8 cellular contexts compared by ENCODE assay signal in genomic region chr19:47156861-47157454, GRCh38. TPM values are rescaled to one million over a fixed set of nuclear protein-coding genes. Genes with fewer than 3 reads are reported as not detected.
DNase-seq lines count a peak whose midpoint lies in the region; FAIRE-seq and TF ChIP-seq lines count a peak whose summit lies in the region.

No MANE protein-coding gene starts in this region.

- POLR2A ChIA-PET in activated CD4-positive, alpha-beta memory T cell treated with anti-CD3 and anti-CD28 coated beads for 36 hours (lab: Charles Lee) = interaction anchor here (0.8 to 3.4 kb wide), 8 partner anchors 11 to 87 kb away, joined by 3 to 22 read pairs (median 6); partner anchors contain the start of gene ZC3H4

- no peak overlapping the region for H3K4me2 ChIP-seq in keratinocyte (ENCODE audit: control insufficient read depth, extremely low read depth, insufficient read depth, low read depth, low read length)

- FAIRE-seq in keratinocyte (lab: Jason Lieb, UNC) = peak; percentile 46

- H3K4me3 Mint-ChIP-seq in activated CD4-positive, alpha-beta memory T cell treated with anti-CD3 and anti-CD28 coated beads for 36 hours = no peak overlapping the region

- H3K36me3 Mint-ChIP-seq in activated CD4-positive, alpha-beta memory T cell treated with anti-CD3 and anti-CD28 coated beads for 36 hours = peaks cover 57% of the 10 kb centered on the region

- WGBS in tibial nerve, 2 donors = 28 to 29% methylated on average over 7 of the region's 7 CpGs

- no peaks in the 10 kb centered on the region for H3K9me1 ChIP-seq in keratinocyte (ENCODE audit: control insufficient read depth, extremely low read depth, insufficient read depth, low read length)

- H3K4me1 Mint-ChIP-seq in activated CD4-positive, alpha-beta memory T cell treated with anti-CD3 and anti-CD28 coated beads for 36 hours (ENCODE audit: low read depth) = peaks cover 64% of the 10 kb centered on the region

- no peaks in the 10 kb centered on the region for H3K27me3 ChIP-seq in keratinocyte (ENCODE audit: control insufficient read depth, extremely low read depth, insufficient read depth, low read length)
- H3K27me3 ChIP-seq in tibial nerve = no peaks in the 10 kb centered on the region

- H3K4me1 ChIP-seq in keratinocyte (ENCODE audit: control insufficient read depth, extremely low read depth, insufficient read depth, low read length) = peaks cover 42% of the 10 kb centered on the region
- H3K4me1 ChIP-seq in tibial nerve = peaks cover 0 to 38% (median 26%) of the 10 kb centered on the region in 4 donors

- TF ChIP-seq POLR2A in tibial nerve (IDR thresholded peaks at IDR 0.05) = no peak

- CTCF ChIA-PET in activated CD4-positive, alpha-beta memory T cell treated with anti-CD3 and anti-CD28 coated beads for 36 hours (lab: Charles Lee) = interaction anchor here (0.8 to 10.2 kb wide), 12 partner anchors 8 to 144 kb away, joined by 3 to 103 read pairs (median 6); partner anchors contain the start of genes SAE1 and ZC3H4

- H3K36me3 ChIP-seq in keratinocyte (ENCODE audit: control insufficient read depth in 2 of 2, extremely low read depth in 1 of 2, insufficient read depth in 2 of 2, low read length in 2 of 2) = peaks cover 9 to 31% of the 10 kb centered on the region in 2 experiments
- H3K36me3 ChIP-seq in tibial nerve = peaks cover 0 to 47% (median 0%) of the 10 kb centered on the region in 3 donors

- dilution Hi-C loops in keratinocyte (cut with MboI; ENCODE audit: extremely low pct_ligation_motif_present, low sequenced_read_pairs) = no loop called here

- H3K4me3 ChIP-seq in keratinocyte (ENCODE audit: control insufficient read depth in 2 of 3, extremely low read depth in 1 of 3, insufficient read depth in 2 of 3, low read depth in 1 of 3, low read length in 3 of 3) = no peak overlapping the region
- no peak overlapping the region for H3K4me3 ChIP-seq in tibial nerve

- H3K9me3 ChIP-seq in keratinocyte (ENCODE audit: control insufficient read depth, low read depth, low read length) (no peaks in the 10 kb centered on the region), tibial nerve (no peaks in the 10 kb centered on the region)

- H3K27ac ChIP-seq in keratinocyte (ENCODE audit: control insufficient read depth, insufficient read depth, low read length) (no peak overlapping the region), tibial nerve (peak overlapping the region; percentile 26 to 90 (median 60))

- H4K20me1 ChIP-seq in keratinocyte (ENCODE audit: control insufficient read depth, extremely low read depth, insufficient read depth, low read length) = peaks cover 11% of the 10 kb centered on the region

- no peaks in the 10 kb centered on the region for H3K9me3 Mint-ChIP-seq in activated CD4-positive, alpha-beta memory T cell treated with anti-CD3 and anti-CD28 coated beads for 36 hours

- H3K9ac ChIP-seq in keratinocyte (ENCODE audit: control insufficient read depth, extremely low read depth, insufficient read depth, low read length) = no peak overlapping the region

- DNase-seq in activated gamma-delta T cell treated with Interleukin-2 at 50 U/mL for 16 hours (peak; percentile 22), activated gamma-delta T cell (lab: John Stamatoyannopoulos, UW) (no peak), keratinocyte (ENCODE audit: low read depth, low spot score) (no peak), tibial nerve (ENCODE audit: low spot score in 2 of 2) (no peak), dedifferentiated amniotic fluid mesenchymal stem cell (ENCODE audit: extremely low spot score) (no peak), ureter (ENCODE audit: low spot score) (no peak)
- peak; percentile 36 for DNase-seq in activated CD4-positive, alpha-beta memory T cell treated with anti-CD3 and anti-CD28 coated beads for 36 hours
- DNase-seq in stimulated activated CD4-positive, alpha-beta T cell treated with anti-CD3 and anti-CD28 coated beads, Interleukin-4, amount 100 ng/mL, for 1 hour = no peak

- intact Hi-C loops in activated CD4-positive, alpha-beta memory T cell treated with anti-CD3 and anti-CD28 coated beads for 36 hours (cut with micrococcal nuclease) = no loop called here

- TF ChIP-seq EP300 in tibial nerve (IDR thresholded peaks at IDR 0.05) = no peak

- H3K27me3 Mint-ChIP-seq in activated CD4-positive, alpha-beta memory T cell treated with anti-CD3 and anti-CD28 coated beads for 36 hours = no peaks in the 10 kb centered on the region

- peaks cover 14% of the 10 kb centered on the region for H3K79me2 ChIP-seq in keratinocyte (ENCODE audit: control insufficient read depth, insufficient read depth, low read length)

- H2AFZ ChIP-seq in keratinocyte (ENCODE audit: control insufficient read depth, low read length) = no peak overlapping the region

- H3K27ac Mint-ChIP-seq in activated CD4-positive, alpha-beta memory T cell treated with anti-CD3 and anti-CD28 coated beads for 36 hours = peak overlapping the region; percentile 80

- TF ChIP-seq CTCF in keratinocyte (optimal IDR thresholded peaks at IDR 0.05 in 1 of 3, IDR thresholded peaks at IDR 0.05 in 1 of 3, conservative IDR thresholded peaks at IDR 0.05 in 1 of 3; ENCODE audit: extremely low read depth in 1 of 3, insufficient read depth in 2 of 3, low read length in 3 of 3) (no peak), tibial nerve (IDR thresholded peaks at IDR 0.05) (no peak)

RNA-seq across cellular contexts. Expression of gene SAE1, which starts 26.3 kb away (rescaled TPM):
- total RNA-seq in activated CD4-positive, alpha-beta memory T cell treated with anti-CD3 and anti-CD28 coated beads for 36 hours = 100 to 1,000 TPM; 154 to 157 TPM
- 58.7 to 107 TPM (median 102 TPM) in 3 replicates for polyA plus RNA-seq in keratinocyte
- polyA plus RNA-seq in keratinocyte (2011; ENCODE audit: low read depth) = 22.6 TPM
- 78.1 and 80.2 TPM in 2 replicates for polyA plus RNA-seq in keratinocyte (2011; cell fraction: cytosol; rRNA removed)
- 51.1 and 61.4 TPM in 2 replicates for polyA plus RNA-seq in keratinocyte (2011; cell fraction: nucleus; rRNA removed)
- polyA plus RNA-seq in keratinocyte (2012; ENCODE audit: low replicate concordance) = 47.7 and 86.4 TPM in 2 replicates
- 41.4 to 55.0 TPM (median 42.4 TPM) in 3 replicates for polyA minus RNA-seq in keratinocyte
- polyA minus RNA-seq in keratinocyte (2011; cell fraction: cytosol; rRNA and poly(A)+ RNA removed) = 32.4 TPM
- 11.6 and 20.2 TPM in 2 replicates for polyA minus RNA-seq in keratinocyte (2011; cell fraction: nucleus; rRNA and poly(A)+ RNA removed)
- total RNA-seq in tibial nerve (10 to 100 TPM; 37.9 to 66.9 (median 50.8) TPM), ureter (56.9 TPM)

RNA-seq across cellular contexts. Expression of gene ZC3H4, which starts 43.4 kb away (rescaled TPM):
- total RNA-seq in activated CD4-positive, alpha-beta memory T cell treated with anti-CD3 and anti-CD28 coated beads for 36 hours = 10 to 100 TPM; 77.1 to 78.6 TPM
- 2.9 to 12.6 TPM (median 5.6 TPM) in 3 replicates for polyA plus RNA-seq in keratinocyte
- polyA plus RNA-seq in keratinocyte (2011; ENCODE audit: low read depth) = 14.6 TPM
- 5.8 and 6.6 TPM in 2 replicates for polyA plus RNA-seq in keratinocyte (2011; cell fraction: cytosol; rRNA removed)
- 21.0 and 21.7 TPM in 2 replicates for polyA plus RNA-seq in keratinocyte (2011; cell fraction: nucleus; rRNA removed)
- polyA plus RNA-seq in keratinocyte (2012; ENCODE audit: low replicate concordance) = 11.7 and 33.6 TPM in 2 replicates
- 4.5 to 37.4 TPM (median 8.4 TPM) in 3 replicates for polyA minus RNA-seq in keratinocyte
- polyA minus RNA-seq in keratinocyte (2011; cell fraction: cytosol; rRNA and poly(A)+ RNA removed) = 13.8 TPM
- 13.6 and 27.9 TPM in 2 replicates for polyA minus RNA-seq in keratinocyte (2011; cell fraction: nucleus; rRNA and poly(A)+ RNA removed)
- total RNA-seq in tibial nerve = 10 to 100 TPM; 25.5 to 40.4 (median 34.2) TPM
- total RNA-seq in ureter = 55.1 TPM

Comparison
In these comparisons a context has a peak if more than half of its experiments do, and no peak if none do; other contexts are left out.
1. DNase-seq: peak in activated gamma-delta T cell treated with Interleukin-2 at 50 U/mL for 16 hours (single experiment) and activated CD4-positive, alpha-beta memory T cell treated with anti-CD3 and anti-CD28 coated beads for 36 hours (single experiment); none in activated gamma-delta T cell (single experiment), keratinocyte (single experiment), tibial nerve (0 of 2), dedifferentiated amniotic fluid mesenchymal stem cell (single experiment), stimulated activated CD4-positive, alpha-beta T cell treated with anti-CD3 and anti-CD28 coated beads, Interleukin-4, amount 100 ng/mL, for 1 hour (single experiment) and ureter (single experiment).